ENCODE assay signal across 1 cellular context in genomic region chr12:19058235-19059021, GRCh38.
TF ChIP-seq lines count a peak whose summit lies in the region.

No MANE protein-coding gene starts in this region.

TF ChIP-seq in HepG2, 621 proteins besides CTCF, POLR2A, EP300 and RAD21 (continued from another document):
- TF ChIP-seq RERE (CRISPR knock-in tag; IDR thresholded peaks at IDR 0.05; ENCODE audit: low read depth), result no peak
- TF ChIP-seq ZNF740 (CRISPR knock-in tag; IDR thresholded peaks at IDR 0.05), result no peak
- peak; percentile 55; the same call in 1 of the 2 replicates for TF ChIP-seq ZNF782 (CRISPR knock-in tag; IDR thresholded peaks at IDR 0.05; ENCODE audit: borderline replicate concordance)
- no peak for TF ChIP-seq KDM3A (CRISPR knock-in tag; IDR thresholded peaks at IDR 0.05; ENCODE audit: low read depth)
- TF ChIP-seq ZNF772 (CRISPR knock-in tag; IDR thresholded peaks at IDR 0.05), result no peak
- peak; percentile 67; the same call in 1 of the 2 replicates for TF ChIP-seq ZMYM3 (CRISPR knock-in tag; IDR thresholded peaks at IDR 0.05)
- peak; percentile 13; the same call in 1 of the 2 replicates for TF ChIP-seq ZNF687 (CRISPR knock-in tag; IDR thresholded peaks at IDR 0.05)
- TF ChIP-seq TSC22D2 (CRISPR knock-in tag; IDR thresholded peaks at IDR 0.05; ENCODE audit: borderline replicate concordance), result no peak
- TF ChIP-seq PAXIP1 (CRISPR knock-in tag; conservative IDR thresholded peaks at IDR 0.05), result 0 out of 2 replicates have a peak, but pooled peaks have one; percentile 14
- 0 out of 2 replicates have a peak, but pooled peaks have one; percentile 43 for TF ChIP-seq ZNF292 (CRISPR knock-in tag; IDR thresholded peaks at IDR 0.05; ENCODE audit: borderline replicate concordance, low read depth)
